In the genomic region with DNA sequence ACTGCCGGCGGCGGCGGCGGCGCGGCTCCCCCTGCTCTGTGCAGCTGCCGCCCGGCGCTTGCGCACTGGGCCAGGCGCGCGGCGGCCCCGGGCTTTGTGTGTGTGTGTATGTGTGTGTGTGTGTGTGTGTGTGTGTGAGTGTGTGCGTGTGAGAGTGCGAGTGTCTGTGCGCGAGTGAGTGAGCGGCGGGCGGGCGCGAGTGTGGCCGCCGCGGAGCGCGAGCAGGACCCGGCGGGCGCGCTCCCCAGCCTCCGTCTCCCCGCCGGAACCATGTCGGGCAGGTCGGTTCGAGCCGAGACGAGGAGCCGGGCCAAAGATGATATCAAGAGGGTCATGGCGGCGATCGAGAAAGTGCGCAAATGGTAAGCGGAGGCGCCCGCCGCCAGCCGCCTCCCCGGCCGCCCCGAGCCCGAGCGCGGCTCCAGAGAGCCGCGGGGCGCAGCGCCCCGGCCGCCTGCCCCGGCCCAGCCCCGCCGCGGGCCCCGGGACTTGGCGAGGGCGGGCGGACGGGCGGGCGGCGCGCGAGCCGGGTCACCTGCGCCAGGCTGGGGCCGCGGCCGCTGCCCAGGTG, we compare ENCODE assay signal across 1 cellular context.
TF ChIP-seq lines count a peak whose summit lies in the region.

A gene (plus strand): TSS at position 63 of the 571 bp plus-strand sequence. CDS start 208 bp downstream, at position 271.

TF ChIP-seq in GM23338, 12 proteins besides CTCF, POLR2A, EP300 and RAD21 (continued from another document):
- TF ChIP-seq, protein P1, sequence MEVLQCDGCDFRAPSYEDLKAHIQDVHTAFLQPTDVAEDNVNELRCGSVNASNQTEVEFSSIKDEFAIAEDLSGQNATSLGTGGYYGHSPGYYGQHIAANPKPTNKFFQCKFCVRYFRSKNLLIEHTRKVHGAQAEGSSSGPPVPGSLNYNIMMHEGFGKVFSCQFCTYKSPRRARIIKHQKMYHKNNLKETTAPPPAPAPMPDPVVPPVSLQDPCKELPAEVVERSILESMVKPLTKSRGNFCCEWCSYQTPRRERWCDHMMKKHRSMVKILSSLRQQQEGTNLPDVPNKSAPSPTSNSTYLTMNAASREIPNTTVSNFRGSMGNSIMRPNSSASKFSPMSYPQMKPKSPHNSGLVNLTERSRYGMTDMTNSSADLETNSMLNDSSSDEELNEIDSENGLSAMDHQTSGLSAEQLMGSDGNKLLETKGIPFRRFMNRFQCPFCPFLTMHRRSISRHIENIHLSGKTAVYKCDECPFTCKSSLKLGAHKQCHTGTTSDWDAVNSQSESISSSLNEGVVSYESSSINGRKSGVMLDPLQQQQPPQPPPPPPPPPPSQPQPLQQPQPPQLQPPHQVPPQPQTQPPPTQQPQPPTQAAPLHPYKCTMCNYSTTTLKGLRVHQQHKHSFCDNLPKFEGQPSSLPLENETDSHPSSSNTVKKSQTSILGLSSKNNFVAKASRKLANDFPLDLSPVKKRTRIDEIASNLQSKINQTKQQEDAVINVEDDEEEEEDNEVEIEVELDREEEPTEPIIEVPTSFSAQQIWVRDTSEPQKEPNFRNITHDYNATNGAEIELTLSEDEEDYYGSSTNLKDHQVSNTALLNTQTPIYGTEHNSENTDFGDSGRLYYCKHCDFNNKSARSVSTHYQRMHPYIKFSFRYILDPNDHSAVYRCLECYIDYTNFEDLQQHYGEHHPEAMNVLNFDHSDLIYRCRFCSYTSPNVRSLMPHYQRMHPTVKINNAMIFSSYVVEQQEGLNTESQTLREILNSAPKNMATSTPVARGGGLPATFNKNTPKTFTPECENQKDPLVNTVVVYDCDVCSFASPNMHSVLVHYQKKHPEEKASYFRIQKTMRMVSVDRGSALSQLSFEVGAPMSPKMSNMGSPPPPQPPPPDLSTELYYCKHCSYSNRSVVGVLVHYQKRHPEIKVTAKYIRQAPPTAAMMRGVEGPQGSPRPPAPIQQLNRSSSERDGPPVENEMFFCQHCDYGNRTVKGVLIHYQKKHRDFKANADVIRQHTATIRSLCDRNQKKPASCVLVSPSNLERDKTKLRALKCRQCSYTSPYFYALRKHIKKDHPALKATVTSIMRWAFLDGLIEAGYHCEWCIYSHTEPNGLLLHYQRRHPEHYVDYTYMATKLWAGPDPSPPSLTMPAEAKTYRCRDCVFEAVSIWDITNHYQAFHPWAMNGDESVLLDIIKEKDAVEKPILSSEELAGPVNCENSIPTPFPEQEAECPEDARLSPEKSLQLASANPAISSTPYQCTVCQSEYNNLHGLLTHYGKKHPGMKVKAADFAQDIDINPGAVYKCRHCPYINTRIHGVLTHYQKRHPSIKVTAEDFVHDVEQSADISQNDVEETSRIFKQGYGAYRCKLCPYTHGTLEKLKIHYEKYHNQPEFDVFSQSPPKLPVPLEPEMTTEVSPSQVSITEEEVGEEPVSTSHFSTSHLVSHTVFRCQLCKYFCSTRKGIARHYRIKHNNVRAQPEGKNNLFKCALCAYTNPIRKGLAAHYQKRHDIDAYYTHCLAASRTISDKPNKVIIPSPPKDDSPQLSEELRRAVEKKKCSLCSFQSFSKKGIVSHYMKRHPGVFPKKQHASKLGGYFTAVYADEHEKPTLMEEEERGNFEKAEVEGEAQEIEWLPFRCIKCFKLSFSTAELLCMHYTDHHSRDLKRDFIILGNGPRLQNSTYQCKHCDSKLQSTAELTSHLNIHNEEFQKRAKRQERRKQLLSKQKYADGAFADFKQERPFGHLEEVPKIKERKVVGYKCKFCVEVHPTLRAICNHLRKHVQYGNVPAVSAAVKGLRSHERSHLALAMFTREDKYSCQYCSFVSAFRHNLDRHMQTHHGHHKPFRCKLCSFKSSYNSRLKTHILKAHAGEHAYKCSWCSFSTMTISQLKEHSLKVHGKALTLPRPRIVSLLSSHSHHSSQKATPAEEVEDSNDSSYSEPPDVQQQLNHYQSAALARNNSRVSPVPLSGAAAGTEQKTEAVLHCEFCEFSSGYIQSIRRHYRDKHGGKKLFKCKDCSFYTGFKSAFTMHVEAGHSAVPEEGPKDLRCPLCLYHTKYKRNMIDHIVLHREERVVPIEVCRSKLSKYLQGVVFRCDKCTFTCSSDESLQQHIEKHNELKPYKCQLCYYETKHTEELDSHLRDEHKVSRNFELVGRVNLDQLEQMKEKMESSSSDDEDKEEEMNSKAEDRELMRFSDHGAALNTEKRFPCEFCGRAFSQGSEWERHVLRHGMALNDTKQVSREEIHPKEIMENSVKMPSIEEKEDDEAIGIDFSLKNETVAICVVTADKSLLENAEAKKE (CRISPR knock-in tag; IDR thresholded peaks at IDR 0.05): no peak
- TF ChIP-seq ZNF331 (CRISPR knock-in tag; IDR thresholded peaks at IDR 0.05; ENCODE audit: low read depth): no peak
- no peak for TF ChIP-seq CREB1 (CRISPR knock-in tag; IDR thresholded peaks at IDR 0.05; ENCODE audit: low read depth)
- TF ChIP-seq NANOG (IDR thresholded peaks at IDR 0.05; ENCODE audit: borderline replicate concordance): no peak
- no peak for TF ChIP-seq STAT1 (IDR thresholded peaks at IDR 0.05; ENCODE audit: unreplicated experiment)
- TF ChIP-seq POLR2AphosphoS5 (IDR thresholded peaks at IDR 0.05; ENCODE audit: low read depth): no peak; the same call in 1 of the 2 replicates
- TF ChIP-seq JUNB (IDR thresholded peaks at IDR 0.05; ENCODE audit: unreplicated experiment): no peak
- no peak for TF ChIP-seq ZNF114 (CRISPR knock-in tag; IDR thresholded peaks at IDR 0.05)
- TF ChIP-seq, protein P2, sequence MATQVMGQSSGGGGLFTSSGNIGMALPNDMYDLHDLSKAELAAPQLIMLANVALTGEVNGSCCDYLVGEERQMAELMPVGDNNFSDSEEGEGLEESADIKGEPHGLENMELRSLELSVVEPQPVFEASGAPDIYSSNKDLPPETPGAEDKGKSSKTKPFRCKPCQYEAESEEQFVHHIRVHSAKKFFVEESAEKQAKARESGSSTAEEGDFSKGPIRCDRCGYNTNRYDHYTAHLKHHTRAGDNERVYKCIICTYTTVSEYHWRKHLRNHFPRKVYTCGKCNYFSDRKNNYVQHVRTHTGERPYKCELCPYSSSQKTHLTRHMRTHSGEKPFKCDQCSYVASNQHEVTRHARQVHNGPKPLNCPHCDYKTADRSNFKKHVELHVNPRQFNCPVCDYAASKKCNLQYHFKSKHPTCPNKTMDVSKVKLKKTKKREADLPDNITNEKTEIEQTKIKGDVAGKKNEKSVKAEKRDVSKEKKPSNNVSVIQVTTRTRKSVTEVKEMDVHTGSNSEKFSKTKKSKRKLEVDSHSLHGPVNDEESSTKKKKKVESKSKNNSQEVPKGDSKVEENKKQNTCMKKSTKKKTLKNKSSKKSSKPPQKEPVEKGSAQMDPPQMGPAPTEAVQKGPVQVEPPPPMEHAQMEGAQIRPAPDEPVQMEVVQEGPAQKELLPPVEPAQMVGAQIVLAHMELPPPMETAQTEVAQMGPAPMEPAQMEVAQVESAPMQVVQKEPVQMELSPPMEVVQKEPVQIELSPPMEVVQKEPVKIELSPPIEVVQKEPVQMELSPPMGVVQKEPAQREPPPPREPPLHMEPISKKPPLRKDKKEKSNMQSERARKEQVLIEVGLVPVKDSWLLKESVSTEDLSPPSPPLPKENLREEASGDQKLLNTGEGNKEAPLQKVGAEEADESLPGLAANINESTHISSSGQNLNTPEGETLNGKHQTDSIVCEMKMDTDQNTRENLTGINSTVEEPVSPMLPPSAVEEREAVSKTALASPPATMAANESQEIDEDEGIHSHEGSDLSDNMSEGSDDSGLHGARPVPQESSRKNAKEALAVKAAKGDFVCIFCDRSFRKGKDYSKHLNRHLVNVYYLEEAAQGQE (IDR thresholded peaks at IDR 0.05; ENCODE audit: unreplicated experiment): no peak
- no peak for TF ChIP-seq EZH2 (IDR thresholded peaks at IDR 0.05; ENCODE audit: low read depth, unreplicated experiment)
- TF ChIP-seq, protein P3, sequence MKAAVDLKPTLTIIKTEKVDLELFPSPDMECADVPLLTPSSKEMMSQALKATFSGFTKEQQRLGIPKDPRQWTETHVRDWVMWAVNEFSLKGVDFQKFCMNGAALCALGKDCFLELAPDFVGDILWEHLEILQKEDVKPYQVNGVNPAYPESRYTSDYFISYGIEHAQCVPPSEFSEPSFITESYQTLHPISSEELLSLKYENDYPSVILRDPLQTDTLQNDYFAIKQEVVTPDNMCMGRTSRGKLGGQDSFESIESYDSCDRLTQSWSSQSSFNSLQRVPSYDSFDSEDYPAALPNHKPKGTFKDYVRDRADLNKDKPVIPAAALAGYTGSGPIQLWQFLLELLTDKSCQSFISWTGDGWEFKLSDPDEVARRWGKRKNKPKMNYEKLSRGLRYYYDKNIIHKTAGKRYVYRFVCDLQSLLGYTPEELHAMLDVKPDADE (IDR thresholded peaks at IDR 0.05): no peak
